ENCODE assay signal across 11 cellular contexts in genomic region chr20:61244213-61244612, GRCh38.
"Had no signal": no experiment of that assay in that cellular context is flagged by ENCODE, and none has a peak within 500 bp of the region (broad histone marks: within the 10 kb centered on the region; RNA-seq: fewer than 3 reads in every experiment).

No MANE protein-coding gene starts in this region.

- FAIRE-seq: H1, H54 had no signal

- DNase-seq: GM23248, GOT3, H7, H9, HCEC 1CT, HFFc6 had no signal

- H3K9me3 ChIP-seq: HAP-1 had no signal

- ATAC-seq: GM23338, HCT116 had no signal

- H3K4me3 ChIP-seq: GM23248, GM23338, HAP-1 had no signal

- H3K27ac ChIP-seq: GM23248 had no signal

- H3K4me1 ChIP-seq: HAP-1 had no signal

- H3K36me3 ChIP-seq: HAP-1 had no signal
